2 cellular contexts compared by ENCODE assay signal in genomic region chr9:112021742-112022141, GRCh38.
TF ChIP-seq lines count a peak whose summit lies in the region.

No MANE protein-coding gene starts in this region.

TF ChIP-seq in IMR-90, 13 proteins besides CTCF, POLR2A, EP300 and RAD21:
- no peak for TF ChIP-seq SMC3 (IDR thresholded peaks at IDR 0.05; ENCODE audit: low read depth, low read length)
- no peak for TF ChIP-seq MXI1 (IDR thresholded peaks at IDR 0.05; ENCODE audit: borderline replicate concordance, low read depth, low read length)
- TF ChIP-seq MAFK (IDR thresholded peaks at IDR 0.05; ENCODE audit: low read depth, low read length) = no peak
- TF ChIP-seq RCOR1 (IDR thresholded peaks at IDR 0.05; ENCODE audit: insufficient replicate concordance, low read length) = no peak
- no peak for TF ChIP-seq NFE2L2 (IDR thresholded peaks at IDR 0.05; ENCODE audit: low read depth, low read length)
- no peak for TF ChIP-seq MAZ (IDR thresholded peaks at IDR 0.05; ENCODE audit: borderline replicate concordance, low read depth, low read length)
- TF ChIP-seq, protein P1, sequence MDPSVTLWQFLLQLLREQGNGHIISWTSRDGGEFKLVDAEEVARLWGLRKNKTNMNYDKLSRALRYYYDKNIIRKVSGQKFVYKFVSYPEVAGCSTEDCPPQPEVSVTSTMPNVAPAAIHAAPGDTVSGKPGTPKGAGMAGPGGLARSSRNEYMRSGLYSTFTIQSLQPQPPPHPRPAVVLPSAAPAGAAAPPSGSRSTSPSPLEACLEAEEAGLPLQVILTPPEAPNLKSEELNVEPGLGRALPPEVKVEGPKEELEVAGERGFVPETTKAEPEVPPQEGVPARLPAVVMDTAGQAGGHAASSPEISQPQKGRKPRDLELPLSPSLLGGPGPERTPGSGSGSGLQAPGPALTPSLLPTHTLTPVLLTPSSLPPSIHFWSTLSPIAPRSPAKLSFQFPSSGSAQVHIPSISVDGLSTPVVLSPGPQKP (IDR thresholded peaks at IDR 0.05; ENCODE audit: borderline replicate concordance, low read depth, low read length) = no peak
- TF ChIP-seq, protein P2, sequence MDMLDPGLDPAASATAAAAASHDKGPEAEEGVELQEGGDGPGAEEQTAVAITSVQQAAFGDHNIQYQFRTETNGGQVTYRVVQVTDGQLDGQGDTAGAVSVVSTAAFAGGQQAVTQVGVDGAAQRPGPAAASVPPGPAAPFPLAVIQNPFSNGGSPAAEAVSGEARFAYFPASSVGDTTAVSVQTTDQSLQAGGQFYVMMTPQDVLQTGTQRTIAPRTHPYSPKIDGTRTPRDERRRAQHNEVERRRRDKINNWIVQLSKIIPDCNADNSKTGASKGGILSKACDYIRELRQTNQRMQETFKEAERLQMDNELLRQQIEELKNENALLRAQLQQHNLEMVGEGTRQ (IDR thresholded peaks at IDR 0.05; ENCODE audit: low read depth, low read length) = no peak
- TF ChIP-seq CHD1 (IDR thresholded peaks at IDR 0.05; ENCODE audit: low read depth, low read length) = no peak
- TF ChIP-seq BHLHE40 (IDR thresholded peaks at IDR 0.05; ENCODE audit: low read depth, low read length) = no peak
- no peak for TF ChIP-seq FOS (IDR thresholded peaks at IDR 0.05; ENCODE audit: low read depth, low read length)
- TF ChIP-seq RFX5 (IDR thresholded peaks at IDR 0.05; ENCODE audit: low read depth, low read length) = no peak
- no peak for TF ChIP-seq CEBPB (IDR thresholded peaks at IDR 0.05; ENCODE audit: low read depth, low read length)
TF ChIP-seq in IMR-90: peak in this region for 0.

TF ChIP-seq in K562, 482 proteins besides CTCF, POLR2A, EP300 and RAD21:
- TF ChIP-seq TFAM (CRISPR knock-in tag; conservative IDR thresholded peaks at IDR 0.05) (no peak), BRD9 (IDR thresholded peaks at IDR 0.05; ENCODE audit: low read depth, partially characterized antibody) (no peak), MEF2D (tag; conservative IDR thresholded peaks at IDR 0.05; ENCODE audit: low read depth) (no peak), RFX5 (IDR thresholded peaks at IDR 0.05; ENCODE audit: low read depth, low read length) (no peak), NFXL1 (CRISPR knock-in tag; IDR thresholded peaks at IDR 0.05) (no peak), SMARCA5 (IDR thresholded peaks at IDR 0.05) (no peak), RUNX1 (IDR thresholded peaks at IDR 0.05; ENCODE audit: low read depth) (no peak), TCFL5 (CRISPR knock-in tag; conservative IDR thresholded peaks at IDR 0.05) (no peak), YY1 (IDR thresholded peaks at IDR 0.05; ENCODE audit: borderline replicate concordance in 1 of 3, control insufficient read depth in 1 of 3, extremely low read depth in 1 of 3, insufficient read depth in 3 of 3, insufficient read length in 1 of 3, insufficient replicate concordance in 2 of 3, low read depth in 1 of 3, low read length in 2 of 3) (no peak), CHCHD3 (CRISPR knock-in tag; IDR thresholded peaks at IDR 0.05) (no peak)
